In genomic region chr12:76282744-76283143, GRCh38 we compare ENCODE assay signal across 8 cellular contexts.
"Had no signal": no experiment of that assay in that cellular context is flagged by ENCODE, and none has a peak within 500 bp of the region (broad histone marks: within the 10 kb centered on the region; RNA-seq: fewer than 3 reads in every experiment).

No MANE protein-coding gene starts in this region.

- H3K4me2 ChIP-seq: GM23338 had no signal

- H3K4me3 ChIP-seq: GM23338, K562 had no signal

- H3K4me3 Mint-ChIP-seq: GM23338, H9 had no signal

- DNase-seq: H9, HCEC 1CT, KG1 had no signal

- H3K27ac ChIP-seq: HL-60 had no signal

- H2AFZ ChIP-seq: GM23338 had no signal

- H3K9me3 Mint-ChIP-seq: GM23338, H9 had no signal

- ATAC-seq: GM23338, K562 had no signal

- FAIRE-seq: H1, H54, K562 had no signal

- H3K27ac Mint-ChIP-seq: GM23338, H9 had no signal
